ENCODE assay signal across 17 cellular contexts in the genomic region with DNA sequence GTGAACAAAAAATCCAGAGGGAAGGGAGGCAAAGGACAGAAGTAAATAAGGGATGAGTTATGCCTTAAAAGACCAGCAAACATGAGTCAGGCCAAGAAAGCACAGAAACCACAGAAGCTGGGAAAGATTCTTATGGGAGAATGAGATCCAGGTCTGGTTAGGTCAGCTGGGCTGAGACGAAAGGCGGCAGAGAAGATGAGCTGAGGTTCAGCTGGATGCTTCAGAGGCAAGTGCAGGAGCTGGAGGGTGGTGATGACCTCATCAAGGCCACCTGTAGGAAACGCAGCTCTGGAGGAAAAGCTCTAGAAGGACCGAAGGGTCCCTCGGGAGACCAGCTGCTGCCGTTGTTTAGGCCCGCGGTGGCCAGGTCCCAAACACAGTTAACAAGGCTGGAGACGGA.
DNase-seq lines count a peak whose midpoint lies in the region; ATAC-seq and TF ChIP-seq lines count a peak whose summit lies in the region.
"Had no signal": no experiment of that assay in that cellular context is flagged by ENCODE, and none has a peak within 500 bp of the region (broad histone marks: within the 10 kb centered on the region; RNA-seq: fewer than 3 reads in every experiment).

No MANE protein-coding gene starts in this region.

- no peaks in the 10 kb centered on the region for H3K27me3 Mint-ChIP-seq in Caco-2 (ENCODE audit: insufficient read depth, unreplicated experiment)

- H3K9me3 Mint-ChIP-seq in Caco-2 (ENCODE audit: unreplicated experiment), result no peaks in the 10 kb centered on the region
- H3K9me3 Mint-ChIP-seq: activated T-helper 1 cell treated with anti-CD3 and anti-CD28 coated beads, Interleukin-12 subunit alpha, Interleukin-12 subunit beta, Interleukin-2, Interleukin-4 antibody, amounts not matched to agents 30 ng/mL and 10 ng/mL and 1 ng/mL, durations not matched to agents 14 hours and 24 hours and 36 hours; CD8-positive, alpha-beta T cell; naive B cell; stimulated activated naive CD8-positive, alpha-beta T cell treated with anti-CD3 and anti-CD28 coated beads, Interleukin-15, Interleukin-2, amounts not matched to agents 100 ng/mL and 50 ng/mL, for 24 hours had no signal

- no TSS peak for BruUV-seq in Caco-2 (replicated peaks; lab: Mats Ljungman, UMichigan)

- H3K27ac ChIP-seq in right cardiac atrium (ENCODE audit: low read length), result no peak overlapping the region

- H3K27me3 ChIP-seq in Caco-2 (replicated peaks; ENCODE audit: control insufficient read depth, insufficient read depth, low read length) (no peaks in the 10 kb centered on the region), right cardiac atrium (ENCODE audit: control insufficient read depth, insufficient read depth) (no peaks in the 10 kb centered on the region)

- intact Hi-C loops in Caco-2 (cut with micrococcal nuclease; ENCODE audit: unreplicated experiment) (no loop called here), posterior vena cava (cut with DNase I) (no loop called here), right cardiac atrium (cut with DNase I) (no loop called here)

- CTCF ChIA-PET in Caco-2 (lab: Charles Lee), result no interaction called here

- POLR2A ChIA-PET in Caco-2 (lab: Charles Lee), result no interaction called here

- peaks cover 78% of the 10 kb centered on the region for H3K36me3 Mint-ChIP-seq in Caco-2 (ENCODE audit: insufficient read depth, unreplicated experiment)
- H3K36me3 Mint-ChIP-seq: CD8-positive, alpha-beta T cell; naive B cell had no signal

- peaks cover 6% of the 10 kb centered on the region for H3K4me1 Mint-ChIP-seq in Caco-2 (ENCODE audit: low read depth, unreplicated experiment)
- H3K4me1 Mint-ChIP-seq: naive B cell had no signal

- H3K4me3 Mint-ChIP-seq in Caco-2 (ENCODE audit: unreplicated experiment), result no peak overlapping the region
- H3K4me3 Mint-ChIP-seq: activated T-helper 1 cell treated with anti-CD3 and anti-CD28 coated beads, Interleukin-12 subunit alpha, Interleukin-12 subunit beta, Interleukin-2, Interleukin-4 antibody, amounts not matched to agents 30 ng/mL and 10 ng/mL and 1 ng/mL, durations not matched to agents 14 hours and 24 hours and 36 hours; CD8-positive, alpha-beta T cell; naive B cell; stimulated activated naive CD8-positive, alpha-beta T cell treated with anti-CD3 and anti-CD28 coated beads, Interleukin-15, Interleukin-2, amounts not matched to agents 100 ng/mL and 50 ng/mL, for 24 hours had no signal

- H3K4me3 ChIP-seq in Caco-2 (ENCODE audit: low read depth, low read length) (no peak overlapping the region), right cardiac atrium (ENCODE audit: low read length) (no peak overlapping the region)

- H3K9me3 ChIP-seq in Caco-2, result no peaks in the 10 kb centered on the region
- no peaks in the 10 kb centered on the region for H3K9me3 ChIP-seq in right cardiac atrium (ENCODE audit: control insufficient read depth, low read length)

- DNase-seq in Caco-2, result no peak
- peak; percentile 46 for DNase-seq in NCI-H2171 treated with DMSO at 0.1 percent for 48 hours (lab: John Stamatoyannopoulos, UW)
- peak; percentile 57 for DNase-seq in fibroblast of gingiva (ENCODE audit: low read depth)
- DNase-seq in posterior vena cava (ENCODE audit: low spot score), result peak; percentile 58
- no peak for DNase-seq in stimulated activated CD4-positive, alpha-beta T cell treated with anti-CD3 and anti-CD28 coated beads, Interleukin-2, amount 100 ng/mL, for 24 hours
- no peak for DNase-seq in right cardiac atrium
- DNase-seq: activated CD4-positive, alpha-beta T cell treated with anti-CD3 and anti-CD28 coated beads, Interleukin-2, amount 50 U/mL, for 1 hour; CD8-positive, alpha-beta T cell; GDM1; left cardiac atrium; naive B cell; NCI-H446 treated with DMSO at 0.1 percent for 48 hours; stimulated activated CD4-positive, alpha-beta T cell treated with anti-CD3 and anti-CD28 coated beads, Interleukin-4, amount 100 ng/mL, for 4 hours had no signal

- peak overlapping the region; percentile 11 for H3K27ac Mint-ChIP-seq in Caco-2 (ENCODE audit: unreplicated experiment)
- H3K27ac Mint-ChIP-seq: activated T-helper 1 cell treated with anti-CD3 and anti-CD28 coated beads, Interleukin-12 subunit alpha, Interleukin-12 subunit beta, Interleukin-2, Interleukin-4 antibody, amounts not matched to agents 30 ng/mL and 10 ng/mL and 1 ng/mL, durations not matched to agents 14 hours and 24 hours and 36 hours; CD8-positive, alpha-beta T cell; naive B cell had no signal

- no peak for TF ChIP-seq CTCF in Caco-2 (IDR thresholded peaks at IDR 0.05; ENCODE audit: insufficient read depth in 1 of 2, low read depth in 1 of 2, low read length in 1 of 2, severe bottlenecking in 1 of 2, unreplicated experiment in 1 of 2)

- ATAC-seq in HG03571 (IDR thresholded peaks at IDR 0.05; ENCODE audit: unreplicated experiment) (no peak), GM18498 (IDR thresholded peaks at IDR 0.05; ENCODE audit: unreplicated experiment) (no peak), right cardiac atrium (no peak)
- ATAC-seq: CD8-positive, alpha-beta T cell; left cardiac atrium had no signal

- WGBS in right cardiac atrium, result 81% methylated on average over 9 of the region's 9 CpGs

- H3K36me3 ChIP-seq in Caco-2 (ENCODE audit: control insufficient read depth, insufficient read depth, low read length), result peaks cover 4% of the 10 kb centered on the region; the same call in 1 of the 2 replicates

- H3K4me1 ChIP-seq in Caco-2, result no peaks in the 10 kb centered on the region
- H3K4me1 ChIP-seq in right cardiac atrium (ENCODE audit: control insufficient read depth, insufficient read depth, low read length), result no peaks in the 10 kb centered on the region

Comparison
In these comparisons a context has a peak if more than half of its experiments do, and no peak if none do; other contexts are left out.
1. DNase-seq: peak in NCI-H2171 treated with DMSO at 0.1 percent for 48 hours (single experiment), fibroblast of gingiva (single experiment) and posterior vena cava (single experiment); none in Caco-2 (0 of 2), stimulated activated CD4-positive, alpha-beta T cell treated with anti-CD3 and anti-CD28 coated beads, Interleukin-2, amount 100 ng/mL, for 24 hours (0 of 2) and right cardiac atrium (0 of 3).